9 cellular contexts compared by ENCODE assay signal in genomic region chr3:70982700-70983140, GRCh38.
DNase-seq lines count a peak whose midpoint lies in the region; ATAC-seq, FAIRE-seq and TF ChIP-seq lines count a peak whose summit lies in the region.
"Had no signal": no experiment of that assay in that cellular context is flagged by ENCODE, and none has a peak within 500 bp of the region (broad histone marks: within the 10 kb centered on the region; RNA-seq: fewer than 3 reads in every experiment).

No MANE protein-coding gene starts in this region.

- TF ChIP-seq CTCF in activated CD8-positive, alpha-beta T cell treated with anti-CD3 and anti-CD28 coated beads for 36 hours (IDR thresholded peaks at IDR 0.05): no peak
- TF ChIP-seq CTCF in fibroblast of mammary gland (conservative IDR thresholded peaks at IDR 0.05; ENCODE audit: control insufficient read depth, insufficient read depth, low read depth, low read length): no peak

- no peak for FAIRE-seq in GM12891 (lab: Jason Lieb, UNC)
- FAIRE-seq: A204.1 had no signal

- CTCF ChIA-PET in activated CD8-positive, alpha-beta T cell treated with anti-CD3 and anti-CD28 coated beads for 36 hours (lab: Charles Lee): interaction anchor here (1.2 kb wide), 1 partner anchor 86 kb away, joined by 3 read pairs; no protein-coding TSS in a partner anchor

- no peak for TF ChIP-seq POLR2A in GM12891 (IDR thresholded peaks at IDR 0.05; ENCODE audit: low read depth, low read length)

- POLR2A ChIA-PET in activated CD8-positive, alpha-beta T cell treated with anti-CD3 and anti-CD28 coated beads for 36 hours (lab: Charles Lee): interaction anchor here (0.6 kb wide), 1 partner anchor 96 kb away, joined by 3 read pairs; no protein-coding TSS in a partner anchor
- POLR2A ChIA-PET in naive thymus-derived CD8-positive, alpha-beta T cell (lab: Charles Lee): no interaction called here

- H3K36me3 Mint-ChIP-seq in activated CD8-positive, alpha-beta T cell treated with anti-CD3 and anti-CD28 coated beads for 36 hours (ENCODE audit: low read depth): peaks cover 76% of the 10 kb centered on the region
- H3K36me3 Mint-ChIP-seq in naive thymus-derived CD8-positive, alpha-beta T cell: peaks cover 6 to 93% (median 51%) of the 10 kb centered on the region in 3 donors

- DNase-seq in DMS 273 (lab: John Stamatoyannopoulos, UW; ENCODE audit: unreplicated experiment): peak; percentile 5
- DNase-seq in DMS 273 treated with DMSO at 0.1 percent for 48 hours (lab: John Stamatoyannopoulos, UW): no peak
- peak; percentile 54 for DNase-seq in activated CD8-positive, alpha-beta T cell treated with anti-CD3 and anti-CD28 coated beads for 36 hours
- peak; percentile 91 for DNase-seq in fibroblast of mammary gland (ENCODE audit: low read depth)
- no peak for DNase-seq in naive thymus-derived CD8-positive, alpha-beta T cell
- no peak for DNase-seq in GM12891 (ENCODE audit: insufficient read length, low spot score)

- H3K4me1 Mint-ChIP-seq in activated CD8-positive, alpha-beta T cell treated with anti-CD3 and anti-CD28 coated beads for 36 hours (ENCODE audit: low read depth): peaks cover 69% of the 10 kb centered on the region
- peaks cover 42 to 83% (median 67%) of the 10 kb centered on the region in 4 donors for H3K4me1 Mint-ChIP-seq in naive thymus-derived CD8-positive, alpha-beta T cell

- ATAC-seq in HG03108 (IDR thresholded peaks at IDR 0.05; ENCODE audit: unreplicated experiment) (peak; percentile 79), HG02610 (IDR thresholded peaks at IDR 0.05; ENCODE audit: unreplicated experiment) (no peak)
- ATAC-seq in activated CD8-positive, alpha-beta T cell treated with anti-CD3 and anti-CD28 coated beads for 36 hours: peak; percentile 63
- ATAC-seq in naive thymus-derived CD8-positive, alpha-beta T cell: peak; percentile 13 to 24

- H3K27me3 Mint-ChIP-seq in activated CD8-positive, alpha-beta T cell treated with anti-CD3 and anti-CD28 coated beads for 36 hours: no peaks in the 10 kb centered on the region
- H3K27me3 Mint-ChIP-seq in naive thymus-derived CD8-positive, alpha-beta T cell: no peaks in the 10 kb centered on the region

- H3K27ac Mint-ChIP-seq in activated CD8-positive, alpha-beta T cell treated with anti-CD3 and anti-CD28 coated beads for 36 hours: peak overlapping the region; percentile 95
- peak overlapping the region; percentile 63 to 93 (median 80) for H3K27ac Mint-ChIP-seq in naive thymus-derived CD8-positive, alpha-beta T cell

- no peak overlapping the region for H3K4me3 ChIP-seq in fibroblast of mammary gland (ENCODE audit: control insufficient read depth, low read depth, low read length)

- H3K4me3 Mint-ChIP-seq in activated CD8-positive, alpha-beta T cell treated with anti-CD3 and anti-CD28 coated beads for 36 hours: no peak overlapping the region
- H3K4me3 Mint-ChIP-seq in naive thymus-derived CD8-positive, alpha-beta T cell: peak overlapping the region in 6 of 10 donors; percentile 14 to 52 (median 32)

- intact Hi-C loops in activated CD8-positive, alpha-beta T cell treated with anti-CD3 and anti-CD28 coated beads for 36 hours (cut with micrococcal nuclease): no loop called here

- H3K9me3 Mint-ChIP-seq in activated CD8-positive, alpha-beta T cell treated with anti-CD3 and anti-CD28 coated beads for 36 hours: no peaks in the 10 kb centered on the region
- no peaks in the 10 kb centered on the region for H3K9me3 Mint-ChIP-seq in naive thymus-derived CD8-positive, alpha-beta T cell

TF ChIP-seq in GM12891, 5 proteins besides CTCF, POLR2A, EP300 and RAD21:
- TF ChIP-seq SPI1 (IDR thresholded peaks at IDR 0.05; ENCODE audit: low read depth, low read length) (no peak), PAX5 (IDR thresholded peaks at IDR 0.05; ENCODE audit: insufficient read depth, low read length, severe bottlenecking) (no peak), POLR2AphosphoS5 (IDR thresholded peaks at IDR 0.05; ENCODE audit: low read depth, low read length) (no peak), TAF1 (IDR thresholded peaks at IDR 0.05; ENCODE audit: low read depth, low read length) (no peak)

Comparison
In these comparisons a context has a peak if more than half of its experiments do, and no peak if none do; other contexts are left out.
1. DNase-seq: peak in DMS 273 (single experiment), activated CD8-positive, alpha-beta T cell treated with anti-CD3 and anti-CD28 coated beads for 36 hours (single experiment) and fibroblast of mammary gland (single experiment); none in DMS 273 treated with DMSO at 0.1 percent for 48 hours (single experiment), naive thymus-derived CD8-positive, alpha-beta T cell (0 of 10) and GM12891 (single experiment).